ENCODE assay signal across 1 cellular context in genomic region chr16:68749424-68749823, GRCh38.
TF ChIP-seq lines count a peak whose summit lies in the region.

No MANE protein-coding gene starts in this region.

TF ChIP-seq in HepG2, 621 proteins besides CTCF, POLR2A, EP300 and RAD21 (continued from another document and continues in another):
- TF ChIP-seq, protein P1, sequence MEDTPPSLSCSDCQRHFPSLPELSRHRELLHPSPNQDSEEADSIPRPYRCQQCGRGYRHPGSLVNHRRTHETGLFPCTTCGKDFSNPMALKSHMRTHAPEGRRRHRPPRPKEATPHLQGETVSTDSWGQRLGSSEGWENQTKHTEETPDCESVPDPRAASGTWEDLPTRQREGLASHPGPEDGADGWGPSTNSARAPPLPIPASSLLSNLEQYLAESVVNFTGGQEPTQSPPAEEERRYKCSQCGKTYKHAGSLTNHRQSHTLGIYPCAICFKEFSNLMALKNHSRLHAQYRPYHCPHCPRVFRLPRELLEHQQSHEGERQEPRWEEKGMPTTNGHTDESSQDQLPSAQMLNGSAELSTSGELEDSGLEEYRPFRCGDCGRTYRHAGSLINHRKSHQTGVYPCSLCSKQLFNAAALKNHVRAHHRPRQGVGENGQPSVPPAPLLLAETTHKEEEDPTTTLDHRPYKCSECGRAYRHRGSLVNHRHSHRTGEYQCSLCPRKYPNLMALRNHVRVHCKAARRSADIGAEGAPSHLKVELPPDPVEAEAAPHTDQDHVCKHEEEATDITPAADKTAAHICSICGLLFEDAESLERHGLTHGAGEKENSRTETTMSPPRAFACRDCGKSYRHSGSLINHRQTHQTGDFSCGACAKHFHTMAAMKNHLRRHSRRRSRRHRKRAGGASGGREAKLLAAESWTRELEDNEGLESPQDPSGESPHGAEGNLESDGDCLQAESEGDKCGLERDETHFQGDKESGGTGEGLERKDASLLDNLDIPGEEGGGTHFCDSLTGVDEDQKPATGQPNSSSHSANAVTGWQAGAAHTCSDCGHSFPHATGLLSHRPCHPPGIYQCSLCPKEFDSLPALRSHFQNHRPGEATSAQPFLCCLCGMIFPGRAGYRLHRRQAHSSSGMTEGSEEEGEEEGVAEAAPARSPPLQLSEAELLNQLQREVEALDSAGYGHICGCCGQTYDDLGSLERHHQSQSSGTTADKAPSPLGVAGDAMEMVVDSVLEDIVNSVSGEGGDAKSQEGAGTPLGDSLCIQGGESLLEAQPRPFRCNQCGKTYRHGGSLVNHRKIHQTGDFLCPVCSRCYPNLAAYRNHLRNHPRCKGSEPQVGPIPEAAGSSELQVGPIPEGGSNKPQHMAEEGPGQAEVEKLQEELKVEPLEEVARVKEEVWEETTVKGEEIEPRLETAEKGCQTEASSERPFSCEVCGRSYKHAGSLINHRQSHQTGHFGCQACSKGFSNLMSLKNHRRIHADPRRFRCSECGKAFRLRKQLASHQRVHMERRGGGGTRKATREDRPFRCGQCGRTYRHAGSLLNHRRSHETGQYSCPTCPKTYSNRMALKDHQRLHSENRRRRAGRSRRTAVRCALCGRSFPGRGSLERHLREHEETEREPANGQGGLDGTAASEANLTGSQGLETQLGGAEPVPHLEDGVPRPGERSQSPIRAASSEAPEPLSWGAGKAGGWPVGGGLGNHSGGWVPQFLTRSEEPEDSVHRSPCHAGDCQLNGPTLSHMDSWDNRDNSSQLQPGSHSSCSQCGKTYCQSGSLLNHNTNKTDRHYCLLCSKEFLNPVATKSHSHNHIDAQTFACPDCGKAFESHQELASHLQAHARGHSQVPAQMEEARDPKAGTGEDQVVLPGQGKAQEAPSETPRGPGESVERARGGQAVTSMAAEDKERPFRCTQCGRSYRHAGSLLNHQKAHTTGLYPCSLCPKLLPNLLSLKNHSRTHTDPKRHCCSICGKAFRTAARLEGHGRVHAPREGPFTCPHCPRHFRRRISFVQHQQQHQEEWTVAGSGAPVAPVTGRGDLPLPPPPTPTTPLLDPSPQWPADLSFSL (CRISPR knock-in tag; IDR thresholded peaks at IDR 0.05) = no peak
- TF ChIP-seq TIGD3 (CRISPR knock-in tag; IDR thresholded peaks at IDR 0.05; ENCODE audit: borderline replicate concordance) (no peak), KDM2A (CRISPR knock-in tag; IDR thresholded peaks at IDR 0.05; ENCODE audit: borderline replicate concordance, low read depth) (no peak), YEATS2 (CRISPR knock-in tag; IDR thresholded peaks at IDR 0.05; ENCODE audit: borderline replicate concordance) (peak; percentile 28; the same call in 1 of the 2 replicates), ZNF766 (CRISPR knock-in tag; IDR thresholded peaks at IDR 0.05; ENCODE audit: borderline replicate concordance) (no peak), TEAD3 (CRISPR knock-in tag; optimal IDR thresholded peaks at IDR 0.05; ENCODE audit: borderline replicate concordance) (peak; percentile 81), ZNF737 (CRISPR knock-in tag; IDR thresholded peaks at IDR 0.05; ENCODE audit: borderline replicate concordance) (no peak), KDM6A (CRISPR knock-in tag; IDR thresholded peaks at IDR 0.05; ENCODE audit: low read depth) (no peak), NAIF1 (CRISPR knock-in tag; IDR thresholded peaks at IDR 0.05; ENCODE audit: borderline replicate concordance) (no peak), ZNF256 (CRISPR knock-in tag; conservative IDR thresholded peaks at IDR 0.05) (no peak), TARDBP (CRISPR knock-in tag; IDR thresholded peaks at IDR 0.05) (peak; percentile 69; the same call in 1 of the 2 replicates), TSC22D2 (CRISPR knock-in tag; IDR thresholded peaks at IDR 0.05; ENCODE audit: borderline replicate concordance) (0 out of 2 replicates have a peak, but pooled peaks have one; percentile 24), HDAC1 (CRISPR knock-in tag; IDR thresholded peaks at IDR 0.05) (no peak), FOXK2 (IDR thresholded peaks at IDR 0.05) (no peak), JUND (CRISPR knock-in tag; IDR thresholded peaks at IDR 0.05) (no peak), BRCA1 (CRISPR knock-in tag; IDR thresholded peaks at IDR 0.05) (no peak), ATAD3A (CRISPR knock-in tag; IDR thresholded peaks at IDR 0.05) (no peak), FOSL2 (CRISPR knock-in tag; IDR thresholded peaks at IDR 0.05) (peak; percentile 68), SKI (IDR thresholded peaks at IDR 0.05; ENCODE audit: partially characterized antibody) (peak; percentile 18), IRF2 (CRISPR knock-in tag; IDR thresholded peaks at IDR 0.05) (0 out of 2 replicates have a peak, but pooled peaks have one; percentile 21), TGIF2 (CRISPR knock-in tag; IDR thresholded peaks at IDR 0.05) (peak; percentile 59; the same call in 1 of the 2 replicates), ZNF180 (CRISPR knock-in tag; IDR thresholded peaks at IDR 0.05; ENCODE audit: borderline replicate concordance, low read depth) (no peak), ZNF501 (CRISPR knock-in tag; IDR thresholded peaks at IDR 0.05) (no peak), ASH2L (IDR thresholded peaks at IDR 0.05; ENCODE audit: insufficient read length, low read depth, low read length) (no peak), ATF1 (CRISPR knock-in tag; IDR thresholded peaks at IDR 0.05) (no peak), ETV5 (CRISPR knock-in tag; IDR thresholded peaks at IDR 0.05; ENCODE audit: borderline replicate concordance) (no peak; the same call in 1 of the 2 replicates), ETV6 (CRISPR knock-in tag; conservative IDR thresholded peaks at IDR 0.05) (no peak), ZNF512 (CRISPR knock-in tag; IDR thresholded peaks at IDR 0.05) (no peak), ZNF24 (IDR thresholded peaks at IDR 0.05) (no peak), SUZ12 (IDR thresholded peaks at IDR 0.05; ENCODE audit: low read depth, low read length) (no peak), ZNF720 (CRISPR knock-in tag; IDR thresholded peaks at IDR 0.05) (no peak), THRA (CRISPR knock-in tag; IDR thresholded peaks at IDR 0.05; ENCODE audit: borderline replicate concordance) (peak; percentile 28; the same call in 1 of the 2 replicates), PRPF4 (IDR thresholded peaks at IDR 0.05; ENCODE audit: low read depth, low read length, poor library complexity, severe bottlenecking) (no peak), ZNF326 (CRISPR knock-in tag; IDR thresholded peaks at IDR 0.05; ENCODE audit: borderline replicate concordance) (no peak), ZZZ3 (CRISPR knock-in tag; IDR thresholded peaks at IDR 0.05; ENCODE audit: borderline replicate concordance) (no peak), TCF7L2 (IDR thresholded peaks at IDR 0.05; ENCODE audit: low read depth, low read length) (peak; percentile 27; the same call in 1 of the 2 replicates), GPN1 (CRISPR knock-in tag; IDR thresholded peaks at IDR 0.05; ENCODE audit: borderline replicate concordance) (no peak), ZSCAN29 (CRISPR knock-in tag; conservative IDR thresholded peaks at IDR 0.05) (no peak), DNMT3B (CRISPR knock-in tag; conservative IDR thresholded peaks at IDR 0.05) (no peak), KDM1A (CRISPR knock-in tag; IDR thresholded peaks at IDR 0.05) (peak; percentile 57; the same call in 1 of the 2 replicates)
- TF ChIP-seq, protein P2, sequence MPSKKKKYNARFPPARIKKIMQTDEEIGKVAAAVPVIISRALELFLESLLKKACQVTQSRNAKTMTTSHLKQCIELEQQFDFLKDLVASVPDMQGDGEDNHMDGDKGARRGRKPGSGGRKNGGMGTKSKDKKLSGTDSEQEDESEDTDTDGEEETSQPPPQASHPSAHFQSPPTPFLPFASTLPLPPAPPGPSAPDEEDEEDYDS (CRISPR knock-in tag; IDR thresholded peaks at IDR 0.05) = no peak
- TF ChIP-seq, protein P3, sequence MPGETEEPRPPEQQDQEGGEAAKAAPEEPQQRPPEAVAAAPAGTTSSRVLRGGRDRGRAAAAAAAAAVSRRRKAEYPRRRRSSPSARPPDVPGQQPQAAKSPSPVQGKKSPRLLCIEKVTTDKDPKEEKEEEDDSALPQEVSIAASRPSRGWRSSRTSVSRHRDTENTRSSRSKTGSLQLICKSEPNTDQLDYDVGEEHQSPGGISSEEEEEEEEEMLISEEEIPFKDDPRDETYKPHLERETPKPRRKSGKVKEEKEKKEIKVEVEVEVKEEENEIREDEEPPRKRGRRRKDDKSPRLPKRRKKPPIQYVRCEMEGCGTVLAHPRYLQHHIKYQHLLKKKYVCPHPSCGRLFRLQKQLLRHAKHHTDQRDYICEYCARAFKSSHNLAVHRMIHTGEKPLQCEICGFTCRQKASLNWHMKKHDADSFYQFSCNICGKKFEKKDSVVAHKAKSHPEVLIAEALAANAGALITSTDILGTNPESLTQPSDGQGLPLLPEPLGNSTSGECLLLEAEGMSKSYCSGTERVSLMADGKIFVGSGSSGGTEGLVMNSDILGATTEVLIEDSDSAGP (CRISPR knock-in tag; IDR thresholded peaks at IDR 0.05; ENCODE audit: borderline replicate concordance) = peak; percentile 53; the same call in 1 of the 2 replicates
- TF ChIP-seq, protein P4, sequence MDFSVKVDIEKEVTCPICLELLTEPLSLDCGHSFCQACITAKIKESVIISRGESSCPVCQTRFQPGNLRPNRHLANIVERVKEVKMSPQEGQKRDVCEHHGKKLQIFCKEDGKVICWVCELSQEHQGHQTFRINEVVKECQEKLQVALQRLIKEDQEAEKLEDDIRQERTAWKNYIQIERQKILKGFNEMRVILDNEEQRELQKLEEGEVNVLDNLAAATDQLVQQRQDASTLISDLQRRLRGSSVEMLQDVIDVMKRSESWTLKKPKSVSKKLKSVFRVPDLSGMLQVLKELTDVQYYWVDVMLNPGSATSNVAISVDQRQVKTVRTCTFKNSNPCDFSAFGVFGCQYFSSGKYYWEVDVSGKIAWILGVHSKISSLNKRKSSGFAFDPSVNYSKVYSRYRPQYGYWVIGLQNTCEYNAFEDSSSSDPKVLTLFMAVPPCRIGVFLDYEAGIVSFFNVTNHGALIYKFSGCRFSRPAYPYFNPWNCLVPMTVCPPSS (IDR thresholded peaks at IDR 0.05) = no peak
- TF ChIP-seq, protein P5, sequence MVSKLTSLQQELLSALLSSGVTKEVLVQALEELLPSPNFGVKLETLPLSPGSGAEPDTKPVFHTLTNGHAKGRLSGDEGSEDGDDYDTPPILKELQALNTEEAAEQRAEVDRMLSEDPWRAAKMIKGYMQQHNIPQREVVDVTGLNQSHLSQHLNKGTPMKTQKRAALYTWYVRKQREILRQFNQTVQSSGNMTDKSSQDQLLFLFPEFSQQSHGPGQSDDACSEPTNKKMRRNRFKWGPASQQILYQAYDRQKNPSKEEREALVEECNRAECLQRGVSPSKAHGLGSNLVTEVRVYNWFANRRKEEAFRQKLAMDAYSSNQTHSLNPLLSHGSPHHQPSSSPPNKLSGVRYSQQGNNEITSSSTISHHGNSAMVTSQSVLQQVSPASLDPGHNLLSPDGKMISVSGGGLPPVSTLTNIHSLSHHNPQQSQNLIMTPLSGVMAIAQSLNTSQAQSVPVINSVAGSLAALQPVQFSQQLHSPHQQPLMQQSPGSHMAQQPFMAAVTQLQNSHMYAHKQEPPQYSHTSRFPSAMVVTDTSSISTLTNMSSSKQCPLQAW (CRISPR knock-in tag; IDR thresholded peaks at IDR 0.05) = no peak
- TF ChIP-seq, protein P6, sequence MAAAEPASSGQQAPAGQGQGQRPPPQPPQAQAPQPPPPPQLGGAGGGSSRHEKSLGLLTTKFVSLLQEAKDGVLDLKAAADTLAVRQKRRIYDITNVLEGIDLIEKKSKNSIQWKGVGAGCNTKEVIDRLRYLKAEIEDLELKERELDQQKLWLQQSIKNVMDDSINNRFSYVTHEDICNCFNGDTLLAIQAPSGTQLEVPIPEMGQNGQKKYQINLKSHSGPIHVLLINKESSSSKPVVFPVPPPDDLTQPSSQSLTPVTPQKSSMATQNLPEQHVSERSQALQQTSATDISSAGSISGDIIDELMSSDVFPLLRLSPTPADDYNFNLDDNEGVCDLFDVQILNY (CRISPR knock-in tag; conservative IDR thresholded peaks at IDR 0.05) = no peak
- TF ChIP-seq, protein P7, sequence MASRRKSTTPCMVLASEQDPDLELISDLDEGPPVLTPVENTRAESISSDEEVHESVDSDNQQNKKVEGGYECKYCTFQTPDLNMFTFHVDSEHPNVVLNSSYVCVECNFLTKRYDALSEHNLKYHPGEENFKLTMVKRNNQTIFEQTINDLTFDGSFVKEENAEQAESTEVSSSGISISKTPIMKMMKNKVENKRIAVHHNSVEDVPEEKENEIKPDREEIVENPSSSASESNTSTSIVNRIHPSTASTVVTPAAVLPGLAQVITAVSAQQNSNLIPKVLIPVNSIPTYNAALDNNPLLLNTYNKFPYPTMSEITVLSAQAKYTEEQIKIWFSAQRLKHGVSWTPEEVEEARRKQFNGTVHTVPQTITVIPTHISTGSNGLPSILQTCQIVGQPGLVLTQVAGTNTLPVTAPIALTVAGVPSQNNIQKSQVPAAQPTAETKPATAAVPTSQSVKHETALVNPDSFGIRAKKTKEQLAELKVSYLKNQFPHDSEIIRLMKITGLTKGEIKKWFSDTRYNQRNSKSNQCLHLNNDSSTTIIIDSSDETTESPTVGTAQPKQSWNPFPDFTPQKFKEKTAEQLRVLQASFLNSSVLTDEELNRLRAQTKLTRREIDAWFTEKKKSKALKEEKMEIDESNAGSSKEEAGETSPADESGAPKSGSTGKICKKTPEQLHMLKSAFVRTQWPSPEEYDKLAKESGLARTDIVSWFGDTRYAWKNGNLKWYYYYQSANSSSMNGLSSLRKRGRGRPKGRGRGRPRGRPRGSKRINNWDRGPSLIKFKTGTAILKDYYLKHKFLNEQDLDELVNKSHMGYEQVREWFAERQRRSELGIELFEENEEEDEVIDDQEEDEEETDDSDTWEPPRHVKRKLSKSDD (CRISPR knock-in tag; IDR thresholded peaks at IDR 0.05; ENCODE audit: low read depth) = no peak
